ENCODE assay signal across 8 cellular contexts in genomic region chr2:112275314-112275886, GRCh38. TPM values are rescaled to one million over a fixed set of nuclear protein-coding genes. Genes with fewer than 3 reads are reported as not detected.
A peak's percentile ranks its signal among the peaks of the same experiment; 100 is the strongest.
DNase-seq lines count a peak whose midpoint lies in the region; ATAC-seq and TF ChIP-seq lines count a peak whose summit lies in the region.

TSS of gene ZC3H6 (plus strand) at chr2:112275597. CDS start at chr2:112275995, 398 bp downstream.

- H3K27ac ChIP-seq in adrenal gland = peak within 1 kb of the TSS; percentile 99 to 100 (median 100)
- H3K27ac ChIP-seq in heart right ventricle = peak within 1 kb of the TSS; percentile 99 to 100 (median 100)
- H3K27ac ChIP-seq in upper lobe of right lung = peak within 1 kb of the TSS; percentile 100

- H3K36me3 ChIP-seq in adrenal gland (replicated peaks in 1 of 2) (no peaks in the 10 kb centered on the region), heart right ventricle (no peaks in the 10 kb centered on the region), upper lobe of right lung (no peaks in the 10 kb centered on the region)

- peak within 1 kb of the TSS; percentile 56 to 99 (median 96) for H3K4me3 ChIP-seq in adrenal gland
- H3K4me3 ChIP-seq in heart right ventricle = peak within 1 kb of the TSS; percentile 71 to 94 (median 82)
- H3K4me3 ChIP-seq in upper lobe of right lung = peak within 1 kb of the TSS; percentile 88

- intact Hi-C loops in adrenal gland (cut with DNase I) (no loop called here), heart right ventricle (cut with DNase I) (loop anchor here in 4 of 10 donors (2.0 to 10.0 kb wide), 4 partner anchors 21 to 265 kb away; partner anchors contain the start of genes ZC3H8 (in 3 of the 4) and TMEM87B (in 2 of the 4)), posterior vena cava (cut with DNase I) (no loop called here), upper lobe of right lung (cut with DNase I) (no loop called here)

- ATAC-seq in HG02763 (IDR thresholded peaks at IDR 0.05; ENCODE audit: unreplicated experiment) (peak; percentile 94), heart right ventricle (peak; percentile 98 to 99 (median 99)), upper lobe of right lung (peak; percentile 99)

- H3K4me1 ChIP-seq in adrenal gland (replicated peaks in 1 of 2) (peaks cover 3 to 20% of the 10 kb centered on the region in 2 donors), heart right ventricle (peaks cover 0 to 28% (median 11%) of the 10 kb centered on the region in 9 donors), upper lobe of right lung (peaks cover 14% of the 10 kb centered on the region)

- no peaks in the 10 kb centered on the region for H3K27me3 ChIP-seq in adrenal gland
- no peaks in the 10 kb centered on the region for H3K27me3 ChIP-seq in heart right ventricle
- H3K27me3 ChIP-seq in upper lobe of right lung = no peaks in the 10 kb centered on the region

- peak; percentile 95 to 99 for TF ChIP-seq POLR2A in adrenal gland (IDR thresholded peaks at IDR 0.05)

- DNase-seq in NCI-H1417 treated with DMSO at 0.1 percent for 48 hours (lab: John Stamatoyannopoulos, UW) (peak; percentile 87), SW480 (ENCODE audit: low spot score) (peak; percentile 98), adrenal gland (peak; percentile 98 to 100 (median 99)), heart right ventricle (peak; percentile 99 to 100), posterior vena cava (ENCODE audit: low spot score) (peak; percentile 100), upper lobe of right lung (peak; percentile 99)

- WGBS in adrenal gland, 4 donors = 0% methylated on average over 23 to 59 of the region's 59 CpGs
- WGBS in heart right ventricle, 2 donors = 0 to 1% methylated on average over 59 of the region's 59 CpGs

- TF ChIP-seq CTCF in GM12874 (IDR thresholded peaks at IDR 0.05; ENCODE audit: insufficient read depth, low read depth, low read length) (0 out of 2 replicates have a peak, but pooled peaks have one; percentile 12), adrenal gland (IDR thresholded peaks at IDR 0.05) (peak in 4 of 6 experiments; percentile 10 to 44 (median 26)), heart right ventricle (IDR thresholded peaks at IDR 0.05) (peak in 5 of 9 donors; percentile 15 to 42 (median 27)), upper lobe of right lung (IDR thresholded peaks at IDR 0.05) (no peak)

- H3K9me3 ChIP-seq in adrenal gland (replicated peaks in 1 of 3) (no peaks in the 10 kb centered on the region), heart right ventricle (no peaks in the 10 kb centered on the region), upper lobe of right lung (no peaks in the 10 kb centered on the region)

RNA-seq across cellular contexts. Expression of gene ZC3H6, which starts in this region (rescaled TPM):
- total RNA-seq in adrenal gland (10 to 100 TPM in 4 of 8 donors, 1 to 10 TPM in 4; 4.1 to 19.0 (median 13.1) TPM), heart right ventricle (10 to 100 TPM; 13.9 to 29.5 (median 25.8) TPM), posterior vena cava (10 to 100 TPM; 16.3 to 17.0 TPM), upper lobe of right lung (16.6 TPM)
- polyA plus RNA-seq in adrenal gland (1 to 10 TPM; 2.5 to 9.3 (median 6.0) TPM), heart right ventricle (10 to 100 TPM in 1 of 2 donors, under 1 TPM in 1; 0.83 to 16.8 TPM)

Comparison
In these comparisons a context has a peak if more than half of its experiments do, and no peak if none do; other contexts are left out.
1. Peak in every context shown above with its lines: DNase-seq, ATAC-seq, H3K4me3 ChIP-seq and H3K27ac ChIP-seq.